In the genomic region with DNA sequence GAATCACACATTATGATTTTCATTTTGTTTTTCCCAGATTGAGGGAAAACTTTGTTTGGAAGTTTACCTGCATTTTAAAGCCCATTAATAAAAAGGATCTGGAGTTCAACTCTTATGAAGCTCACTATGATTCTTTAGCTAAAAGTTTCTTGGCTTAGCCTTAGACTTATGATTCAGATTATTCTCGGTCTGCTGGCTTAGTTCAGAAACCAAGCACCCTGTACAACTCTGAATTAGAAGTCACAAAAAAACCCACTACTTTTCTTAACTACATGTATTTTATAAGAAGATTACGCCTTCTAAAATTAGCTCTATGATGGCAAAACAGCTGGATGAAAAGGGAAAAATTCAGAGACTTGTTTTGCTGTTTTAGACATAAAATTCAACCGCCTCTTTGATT, we compare ENCODE assay signal across 20 cellular contexts. TPM values are rescaled to one million over a fixed set of nuclear protein-coding genes. Genes with fewer than 3 reads are reported as not detected.
DNase-seq lines count a peak whose midpoint lies in the region; ATAC-seq, FAIRE-seq and TF ChIP-seq lines count a peak whose summit lies in the region.
"Had no signal": no experiment of that assay in that cellular context is flagged by ENCODE, and none has a peak within 500 bp of the region (broad histone marks: within the 10 kb centered on the region; RNA-seq: fewer than 3 reads in every experiment).

No MANE protein-coding gene starts in this region.

- ATAC-seq in stimulated activated naive CD8-positive, alpha-beta T cell treated with anti-CD3 and anti-CD28 coated beads, Interleukin-15, Interleukin-2, amounts not matched to agents 100 U/mL and 50 U/mL, for 24 hours = no peak
- ATAC-seq in activated B cell treated with CpG ODN at 0.5 μM for 24 hours (ENCODE audit: low read depth) = no peak
- no peak for ATAC-seq in gastroesophageal sphincter

- no peaks in the 10 kb centered on the region for H3K9me3 Mint-ChIP-seq in stimulated activated naive CD8-positive, alpha-beta T cell treated with anti-CD3 and anti-CD28 coated beads, Interleukin-15, Interleukin-2, amounts not matched to agents 100 ng/mL and 50 ng/mL, for 24 hours
- H3K9me3 Mint-ChIP-seq in activated B cell treated with CpG ODN at 0.5 μM for 24 hours = no peaks in the 10 kb centered on the region
- H3K9me3 Mint-ChIP-seq: memory B cell had no signal

- no peaks in the 10 kb centered on the region for H3K36me3 Mint-ChIP-seq in stimulated activated naive CD8-positive, alpha-beta T cell treated with anti-CD3 and anti-CD28 coated beads, Interleukin-15, Interleukin-2, amounts not matched to agents 100 ng/mL and 50 ng/mL, for 24 hours (ENCODE audit: low read depth)
- no peaks in the 10 kb centered on the region for H3K36me3 Mint-ChIP-seq in activated B cell treated with CpG ODN at 0.5 μM for 24 hours (ENCODE audit: low read depth)

- H3K4me1 ChIP-seq in testis (peaks cover 26% of the 10 kb centered on the region), gastroesophageal sphincter (no peaks in the 10 kb centered on the region)
- H3K4me1 ChIP-seq: esophagus muscularis mucosa, sigmoid colon had no signal

- no peak for TF ChIP-seq EP300 in gastroesophageal sphincter (IDR thresholded peaks at IDR 0.05)

- DNase-seq in stimulated activated naive CD8-positive, alpha-beta T cell treated with anti-CD3 and anti-CD28 coated beads, Interleukin-15, Interleukin-2, amounts not matched to agents 100 U/mL and 50 U/mL, for 24 hours = no peak
- DNase-seq in activated B cell treated with CpG ODN at 0.5 μM for 24 hours (no peak), iris pigment epithelial cell (ENCODE audit: low read depth) (peak; percentile 28), testis (no peak), GM19239 (ENCODE audit: insufficient read length, low spot score) (no peak)
- no peak for DNase-seq in central memory CD4-positive, alpha-beta T cell
- DNase-seq: activated CD4-positive, alpha-beta T cell treated with anti-CD3 and anti-CD28 coated beads for 48 hours; activated naive CD4-positive, alpha-beta T cell; effector memory CD4-positive, alpha-beta T cell; KG1; NCI-H1930; NCI-H2227 treated with DMSO at 0.1 percent for 48 hours; sigmoid colon; tibial artery had no signal

- POLR2A ChIA-PET in activated B cell treated with CpG ODN at 0.5 μM for 24 hours (lab: Charles Lee) = interaction anchor here (0.5 to 1.7 kb wide), 4 partner anchors 13 to 23 kb away, joined by 3 to 7 read pairs (median 4); a partner anchor contains a TSS

- CTCF ChIA-PET in activated B cell treated with CpG ODN at 0.5 μM for 24 hours (lab: Charles Lee) = no interaction called here

- no peaks in the 10 kb centered on the region for H3K27me3 Mint-ChIP-seq in stimulated activated naive CD8-positive, alpha-beta T cell treated with anti-CD3 and anti-CD28 coated beads, Interleukin-15, Interleukin-2, amounts not matched to agents 100 ng/mL and 50 ng/mL, for 24 hours
- no peaks in the 10 kb centered on the region for H3K27me3 Mint-ChIP-seq in activated B cell treated with CpG ODN at 0.5 μM for 24 hours
- H3K27me3 Mint-ChIP-seq: memory B cell had no signal

- peak overlapping the region; percentile 36 to 78 for H3K27ac ChIP-seq in testis
- no peak overlapping the region for H3K27ac ChIP-seq in gastroesophageal sphincter
- H3K27ac ChIP-seq: C4-2B, esophagus muscularis mucosa, sigmoid colon, tibial artery had no signal

- no peak for TF ChIP-seq CTCF in activated B cell treated with CpG ODN at 0.5 μM for 24 hours (IDR thresholded peaks at IDR 0.05)
- no peak for TF ChIP-seq CTCF in testis (IDR thresholded peaks at IDR 0.05)
- TF ChIP-seq CTCF in gastroesophageal sphincter (IDR thresholded peaks at IDR 0.05) = no peak

- H3K4me1 Mint-ChIP-seq in stimulated activated naive CD8-positive, alpha-beta T cell treated with anti-CD3 and anti-CD28 coated beads, Interleukin-15, Interleukin-2, amounts not matched to agents 100 ng/mL and 50 ng/mL, for 24 hours (ENCODE audit: low read depth) = peaks cover 43% of the 10 kb centered on the region
- H3K4me1 Mint-ChIP-seq in activated B cell treated with CpG ODN at 0.5 μM for 24 hours = peaks cover 43% of the 10 kb centered on the region

- 32 to 39% methylated on average over 3 of the region's 3 CpGs for WGBS in testis, 2 donors
- 43 to 67% methylated on average over 3 of the region's 3 CpGs for WGBS in gastroesophageal sphincter (ENCODE audit: low coverage in 1 of 2), 2 donors

- H3K4me3 ChIP-seq in testis (no peak overlapping the region), gastroesophageal sphincter (no peak overlapping the region)
- H3K4me3 ChIP-seq: esophagus muscularis mucosa, sigmoid colon, tibial artery had no signal

- H3K36me3 ChIP-seq in testis (ENCODE audit: low read depth, missing control alignments) = no peaks in the 10 kb centered on the region
- H3K36me3 ChIP-seq in gastroesophageal sphincter = no peaks in the 10 kb centered on the region
- H3K36me3 ChIP-seq: esophagus muscularis mucosa, sigmoid colon, tibial artery had no signal

- TF ChIP-seq POLR2A in testis (IDR thresholded peaks at IDR 0.05) (no peak), gastroesophageal sphincter (IDR thresholded peaks at IDR 0.05) (no peak)

- no peaks in the 10 kb centered on the region for H3K27me3 ChIP-seq in testis
- no peaks in the 10 kb centered on the region for H3K27me3 ChIP-seq in gastroesophageal sphincter
- H3K27me3 ChIP-seq: esophagus muscularis mucosa, sigmoid colon, tibial artery had no signal

- no peaks in the 10 kb centered on the region for H3K9me3 ChIP-seq in testis
- no peaks in the 10 kb centered on the region for H3K9me3 ChIP-seq in gastroesophageal sphincter
- H3K9me3 ChIP-seq: esophagus muscularis mucosa, tibial artery had no signal

- no peak overlapping the region for H3K27ac Mint-ChIP-seq in stimulated activated naive CD8-positive, alpha-beta T cell treated with anti-CD3 and anti-CD28 coated beads, Interleukin-15, Interleukin-2, amounts not matched to agents 100 ng/mL and 50 ng/mL, for 24 hours
- H3K27ac Mint-ChIP-seq in activated B cell treated with CpG ODN at 0.5 μM for 24 hours = peak overlapping the region; percentile 41
- H3K27ac Mint-ChIP-seq: memory B cell had no signal

- peak overlapping the region; percentile 45 for H3K4me3 Mint-ChIP-seq in stimulated activated naive CD8-positive, alpha-beta T cell treated with anti-CD3 and anti-CD28 coated beads, Interleukin-15, Interleukin-2, amounts not matched to agents 100 ng/mL and 50 ng/mL, for 24 hours
- no peak overlapping the region for H3K4me3 Mint-ChIP-seq in activated B cell treated with CpG ODN at 0.5 μM for 24 hours
- H3K4me3 Mint-ChIP-seq: memory B cell had no signal

- intact Hi-C loops in activated B cell treated with CpG ODN at 0.5 μM for 24 hours (cut with micrococcal nuclease) (no loop called here), testis (cut with DNase I; ENCODE audit: low total_unique reads) (no loop called here)

- no peak for FAIRE-seq in GM19239 (lab: Jason Lieb, UNC)
- FAIRE-seq: H54 had no signal

RNA-seq across cellular contexts. Expression of a gene that starts 14.3 kb away (rescaled TPM):
- total RNA-seq in activated B cell treated with CpG ODN at 0.5 μM for 24 hours = 135 and 166 TPM in 2 replicates
- 10 to 100 TPM; 63.4 to 65.7 TPM for total RNA-seq in testis
- polyA plus RNA-seq in testis (ENCODE audit: insufficient read depth, low read depth, low replicate concordance) = 16.5 TPM
- total RNA-seq in gastroesophageal sphincter = 10 to 100 TPM; 20.3 to 42.3 (median 33.7) TPM

Comparison
In these comparisons a context has a peak if more than half of its experiments do, and no peak if none do; other contexts are left out.
1. H3K27ac ChIP-seq: peak in testis (2 of 2); none in gastroesophageal sphincter (0 of 4).